Comparison of ENCODE assay signal across 19 cellular contexts in the genomic region with DNA sequence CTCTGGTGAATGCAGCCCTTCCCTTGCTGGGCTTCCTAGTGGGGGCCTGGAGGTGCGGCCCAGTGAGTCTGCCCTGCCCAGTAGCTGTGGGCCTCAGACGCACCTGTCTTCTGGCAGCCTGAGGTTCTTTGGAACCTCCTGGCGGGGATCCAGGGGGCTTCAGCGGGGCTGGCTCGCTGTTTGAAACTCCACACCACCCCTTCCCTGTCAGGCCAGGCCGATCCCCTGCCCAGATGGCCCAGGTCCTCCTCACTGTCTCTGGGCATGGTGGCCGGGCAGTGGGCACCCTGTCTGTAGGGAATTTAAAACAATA. TPM values are rescaled to one million over a fixed set of nuclear protein-coding genes. Genes with fewer than 3 reads are reported as not detected.
A peak's percentile ranks its signal among the peaks of the same experiment; 100 is the strongest.
DNase-seq lines count a peak whose midpoint lies in the region; ATAC-seq, FAIRE-seq and TF ChIP-seq lines count a peak whose summit lies in the region.
"Had no signal": no experiment of that assay in that cellular context is flagged by ENCODE, and none has a peak within 500 bp of the region (broad histone marks: within the 10 kb centered on the region; RNA-seq: fewer than 3 reads in every experiment).

No MANE protein-coding gene starts in this region.

- H3K9ac ChIP-seq in HepG2 (ENCODE audit: insufficient read depth, low read depth, low read length), result no peak overlapping the region

- H3K4me3 Mint-ChIP-seq in HFFc6, result no peak overlapping the region

- TF ChIP-seq RAD21 in HepG2 (CRISPR knock-in tag; IDR thresholded peaks at IDR 0.05), result no peak

- H3K36me3 ChIP-seq in right lobe of liver, result no peaks in the 10 kb centered on the region
- no peaks in the 10 kb centered on the region for H3K36me3 ChIP-seq in HepG2 (replicated peaks in 1 of 2; ENCODE audit: control insufficient read depth in 1 of 2, insufficient read depth in 2 of 2, low read length in 2 of 2)
- H3K36me3 ChIP-seq in osteoblast (ENCODE audit: insufficient read depth, low read length), result no peaks in the 10 kb centered on the region

- H3K27me3 ChIP-seq in right lobe of liver, result peaks cover 5 to 10% of the 10 kb centered on the region in 2 donors
- H3K27me3 ChIP-seq in HepG2 (ENCODE audit: control insufficient read depth in 1 of 2, insufficient read depth in 2 of 2, low read length in 2 of 2), result peaks cover 0 to 33% of the 10 kb centered on the region in 2 experiments; a peak in 4 of 5 replicates
- H3K27me3 ChIP-seq in osteoblast (ENCODE audit: insufficient read depth, low read length), result peaks cover 29% of the 10 kb centered on the region

- H3K79me2 ChIP-seq in HepG2 (ENCODE audit: insufficient read depth, low read length) (no peaks in the 10 kb centered on the region), osteoblast (ENCODE audit: insufficient read depth, low read length) (no peaks in the 10 kb centered on the region)

- H3K4me1 ChIP-seq in right lobe of liver (no peaks in the 10 kb centered on the region), HepG2 (ENCODE audit: insufficient read depth, low read length) (no peaks in the 10 kb centered on the region), osteoblast (ENCODE audit: insufficient read depth, low read length) (no peaks in the 10 kb centered on the region)

- DNase-seq in activated CD4-positive, CD25-positive, alpha-beta regulatory T cell treated with anti-CD3 and anti-CD28 coated beads, Interleukin-2, amount 50 U/mL, for 72 hours, result peak; percentile 29
- DNase-seq in right lobe of liver (peak in 2 of 3 donors; percentile 25 to 40), HepG2 (ENCODE audit: low spot score) (no peak), osteoblast (ENCODE audit: insufficient read length, low spot score, missing footprints) (peak; percentile 78), HFFc6 (no peak), NCI-H2107 treated with DMSO at 0.1 percent for 48 hours (lab: John Stamatoyannopoulos, UW; ENCODE audit: unreplicated experiment) (no peak)
- DNase-seq: C1 segment of cervical spinal cord, DMS153, EL, IMR-90, Kasumi-1, NCI-H1930, NCI-H2171 treated with DMSO at 0.1 percent for 48 hours had no signal

- WGBS in right lobe of liver (ENCODE audit: insufficient coverage, low coverage, low lambda C conversion rate, missing lambda C conversion rate), result 80% methylated on average over 1 of the region's 7 CpGs
- 20% methylated on average over 5 of the region's 7 CpGs for WGBS in HepG2 (ENCODE audit: low lambda C conversion rate)

- TF ChIP-seq POLR2A in right lobe of liver (IDR thresholded peaks at IDR 0.05), result no peak
- no peak for TF ChIP-seq POLR2A in HepG2 (IDR thresholded peaks at IDR 0.05; ENCODE audit: insufficient read depth in 1 of 2, low read depth in 2 of 2, low read length in 2 of 2)

- H3K4me3 ChIP-seq in right lobe of liver (no peak overlapping the region), HepG2 (replicated peaks in 1 of 3; ENCODE audit: insufficient read depth in 1 of 3, low read depth in 2 of 3, low read length in 3 of 3) (no peak overlapping the region), osteoblast (ENCODE audit: insufficient read depth, low read length) (no peak overlapping the region)

- POLR2A ChIA-PET in HepG2 (lab: Yijun Ruan, JAX), result no interaction called here

- intact Hi-C loops in right lobe of liver (cut with DNase I) (no loop called here), HepG2 (cut with micrococcal nuclease; ENCODE audit: unreplicated experiment) (no loop called here)

- H3K4me2 ChIP-seq in HepG2 (ENCODE audit: low read depth, low read length) (no peak overlapping the region), osteoblast (ENCODE audit: insufficient read depth, low read length) (no peak overlapping the region)

- TF ChIP-seq CTCF in right lobe of liver (IDR thresholded peaks at IDR 0.05) (no peak), HepG2 (CRISPR knock-in tag; IDR thresholded peaks at IDR 0.05) (no peak), osteoblast (IDR thresholded peaks at IDR 0.05; ENCODE audit: extremely low read depth, low read depth, low read length) (no peak), HFFc6 (IDR thresholded peaks at IDR 0.05) (no peak)

- peaks cover 21% of the 10 kb centered on the region for H3K27me3 Mint-ChIP-seq in HFFc6 (ENCODE audit: insufficient read depth)

- no TSS peak for BruUV-seq in HepG2 (replicated peaks; lab: Mats Ljungman, UMichigan)

- H3K9me3 Mint-ChIP-seq in HFFc6, result no peaks in the 10 kb centered on the region

- TF ChIP-seq EP300 in HepG2 (IDR thresholded peaks at IDR 0.05; ENCODE audit: low read depth in 2 of 2, low read length in 2 of 2) (no peak), HepG2 (CRISPR knock-in tag; IDR thresholded peaks at IDR 0.05; ENCODE audit: borderline replicate concordance) (no peak)

- ATAC-seq in activated CD4-positive, CD25-positive, alpha-beta regulatory T cell treated with anti-CD3 and anti-CD28 coated beads, Interleukin-2, amount 50 U/mL, for 24 hours, result no peak
- no peak for ATAC-seq in right lobe of liver
- no peak for ATAC-seq in HepG2
- ATAC-seq in HG02798 (IDR thresholded peaks at IDR 0.05; ENCODE audit: poor library complexity, unreplicated experiment), result no peak

- no peak overlapping the region for H3K27ac ChIP-seq in right lobe of liver
- H3K27ac ChIP-seq in HepG2 (ENCODE audit: extremely low read length, insufficient read depth, low read length), result no peak overlapping the region
- H3K27ac ChIP-seq in osteoblast (ENCODE audit: low read depth, low read length), result no peak overlapping the region

- CTCF ChIA-PET in HepG2 (lab: Yijun Ruan, JAX; ENCODE audit: low intra/inter-chr PET ratio, low total read pairs), result no interaction called here

- no peak for FAIRE-seq in HepG2 (lab: Jason Lieb, UNC)
- FAIRE-seq: H54, RCC 7860 had no signal

- in situ Hi-C loops in HepG2 (cut with HindIII; ENCODE audit: extremely low pct_ligation_motif_present, low pct_unique_long_range_greater_than_20kb), result no loop called here

- H4K20me1 ChIP-seq in HepG2 (ENCODE audit: insufficient read depth, low read length) (no peaks in the 10 kb centered on the region), osteoblast (ENCODE audit: insufficient read depth, low read length) (no peaks in the 10 kb centered on the region)

- no peak overlapping the region for H2AFZ ChIP-seq in HepG2 (ENCODE audit: low read length)
- H2AFZ ChIP-seq in osteoblast (ENCODE audit: low read length), result no peak overlapping the region

- no peak overlapping the region for H3K27ac Mint-ChIP-seq in HFFc6

- no peaks in the 10 kb centered on the region for H3K4me1 Mint-ChIP-seq in HFFc6 (ENCODE audit: low read depth)

- no peaks in the 10 kb centered on the region for H3K36me3 Mint-ChIP-seq in HFFc6 (ENCODE audit: low read depth)

- H3K9me3 ChIP-seq in right lobe of liver (no peaks in the 10 kb centered on the region), HepG2 (ENCODE audit: low read length) (no peaks in the 10 kb centered on the region), osteoblast (ENCODE audit: low read depth, low read length) (no peaks in the 10 kb centered on the region)

TF ChIP-seq in HepG2, 621 proteins besides CTCF, POLR2A, EP300 and RAD21 (continues in another document):
- TF ChIP-seq, protein P1, sequence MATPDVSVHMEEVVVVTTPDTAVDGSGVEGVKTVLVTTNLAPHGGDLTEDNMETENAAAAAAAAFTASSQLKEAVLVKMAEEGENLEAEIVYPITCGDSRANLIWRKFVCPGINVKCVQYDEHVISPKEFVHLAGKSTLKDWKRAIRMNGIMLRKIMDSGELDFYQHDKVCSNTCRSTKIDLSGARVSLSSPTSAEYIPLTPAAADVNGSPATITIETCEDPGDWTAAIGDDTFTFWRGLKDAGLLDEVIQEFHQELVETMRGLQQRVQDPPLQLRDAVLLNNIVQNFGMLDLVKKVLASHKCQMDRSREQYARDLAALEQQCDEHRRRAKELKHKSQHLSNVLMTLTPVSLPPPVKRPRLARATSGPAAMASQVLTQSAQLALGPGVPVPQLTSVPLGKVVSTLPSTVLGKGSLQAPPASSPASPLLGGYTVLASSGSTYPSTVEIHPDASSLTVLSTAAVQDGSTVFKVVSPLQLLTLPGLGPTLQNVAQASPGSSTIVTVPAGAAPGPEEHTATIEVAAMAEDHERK (CRISPR knock-in tag; IDR thresholded peaks at IDR 0.05; ENCODE audit: low read depth), result no peak
- no peak for TF ChIP-seq CENPX (CRISPR knock-in tag; IDR thresholded peaks at IDR 0.05)

RNA-seq across cellular contexts. Expression of a gene that starts 10.7 kb away (rescaled TPM):
- not detected for total RNA-seq in right lobe of liver
- not detected in 2 replicates for total RNA-seq in HepG2 (2016; rRNA removed; fragmentation: Illumina TruSeq; extraction: Trizol)
- not detected in 2 replicates for total RNA-seq in HepG2 (2016; cell fraction: cytosol; rRNA removed; fragmentation: Illumina TruSeq; extraction: Trizol; ENCODE audit: low read depth)
- not detected in 2 replicates for total RNA-seq in HepG2 (2016; cell fraction: insoluble cytoplasmic fraction; rRNA removed; fragmentation: Illumina TruSeq; extraction: Trizol)
- not detected in 2 replicates for total RNA-seq in HepG2 (2016; cell fraction: membrane; rRNA removed; fragmentation: Illumina TruSeq; extraction: Trizol)
- total RNA-seq in HepG2 (2016; cell fraction: nucleus; rRNA removed; fragmentation: Illumina TruSeq; extraction: Trizol), result not detected in 2 replicates
- not detected in 2 replicates for polyA plus RNA-seq in HepG2 (2011; rRNA removed)
- not detected in 2 replicates for polyA plus RNA-seq in HepG2 (2011; cell fraction: cytosol; rRNA removed)
- polyA plus RNA-seq in HepG2 (2011; cell fraction: nucleus; rRNA removed), result not detected in 2 replicates
- polyA plus RNA-seq in HepG2 (2012), result not detected in 2 replicates
- polyA plus RNA-seq in HepG2 (2016; cell fraction: cytosol; fragmentation: Illumina TruSeq; extraction: Trizol; ENCODE audit: low read depth), result not detected in 2 replicates
- polyA plus RNA-seq in HepG2 (2016; cell fraction: insoluble cytoplasmic fraction; fragmentation: Illumina TruSeq; extraction: Trizol; ENCODE audit: low read depth), result not detected in 2 replicates
- polyA plus RNA-seq in HepG2 (2016; cell fraction: membrane; fragmentation: Illumina TruSeq; extraction: Trizol; ENCODE audit: low read depth), result not detected in 2 replicates
- polyA plus RNA-seq in HepG2 (2016; cell fraction: nucleus; fragmentation: Illumina TruSeq; extraction: Trizol; ENCODE audit: insufficient read depth, low read depth), result not detected in 2 replicates
- polyA minus RNA-seq in HepG2 (2011; rRNA and poly(A)+ RNA removed; ENCODE audit: low replicate concordance), result not detected in 2 replicates
- not detected in 2 replicates for polyA minus RNA-seq in HepG2 (2011; cell fraction: cytosol; rRNA and poly(A)+ RNA removed)
- polyA minus RNA-seq in HepG2 (2011; cell fraction: nucleus; rRNA and poly(A)+ RNA removed), result not detected in 2 replicates
- not detected in 2 replicates for total RNA-seq in osteoblast
- total RNA-seq in HFFc6 (2021; fragmentation: NEBNext Ultra II Directional; extraction: Animal tissue kit (Norgen Biotek cat#: 25700)), result not detected
- total RNA-seq: A172, IMR-90, NCI-H460 had no signal
- polyA plus RNA-seq: IMR-90 had no signal

Comparison
In these comparisons a context has a peak if more than half of its experiments do, and no peak if none do; other contexts are left out.
1. DNase-seq: peak in activated CD4-positive, CD25-positive, alpha-beta regulatory T cell treated with anti-CD3 and anti-CD28 coated beads, Interleukin-2, amount 50 U/mL, for 72 hours (single experiment), right lobe of liver (2 of 3) and osteoblast (single experiment); none in HepG2 (single experiment), HFFc6 (single experiment) and NCI-H2107 treated with DMSO at 0.1 percent for 48 hours (single experiment).